Comparison of ENCODE assay signal across 25 cellular contexts in the genomic region with DNA sequence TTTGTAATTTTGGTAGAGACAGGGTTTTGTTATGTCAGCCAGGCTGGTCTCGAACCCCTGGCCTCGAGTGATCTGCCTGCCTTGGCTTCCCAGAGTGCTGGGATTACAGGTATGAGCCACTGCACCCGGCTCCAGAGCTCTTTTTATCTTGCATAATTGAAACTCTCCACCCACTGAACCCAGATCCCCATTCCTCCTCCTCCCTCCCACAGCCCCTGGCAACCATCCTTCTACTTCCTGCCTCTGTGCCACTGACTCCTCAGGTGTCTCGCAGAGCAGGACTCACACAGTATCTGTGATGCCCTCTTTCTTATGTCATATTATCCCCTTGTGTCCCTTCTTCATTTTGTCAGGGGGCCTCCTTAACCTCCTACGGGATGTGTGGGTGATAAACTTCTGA.
A peak's percentile ranks its signal among the peaks of the same experiment; 100 is the strongest.
DNase-seq lines count a peak whose midpoint lies in the region; ATAC-seq and TF ChIP-seq lines count a peak whose summit lies in the region.
"Had no signal": no experiment of that assay in that cellular context is flagged by ENCODE, and none has a peak within 500 bp of the region (broad histone marks: within the 10 kb centered on the region; RNA-seq: fewer than 3 reads in every experiment).

No MANE protein-coding gene starts in this region.

- no peaks in the 10 kb centered on the region for H3K36me3 ChIP-seq in breast epithelium
- H3K36me3 ChIP-seq: BE2C had no signal

- H3K27me3 ChIP-seq in breast epithelium (no peaks in the 10 kb centered on the region), right cardiac atrium (ENCODE audit: control insufficient read depth, insufficient read depth) (no peaks in the 10 kb centered on the region)
- H3K27me3 ChIP-seq: BE2C; BLaER1 treated with 17β-estradiol and CSF1 and Interleukin-3, amounts not matched to agents 10 nM and 100 nM had no signal

- no peaks in the 10 kb centered on the region for H3K4me1 ChIP-seq in breast epithelium
- no peaks in the 10 kb centered on the region for H3K4me1 ChIP-seq in right cardiac atrium (ENCODE audit: control insufficient read depth, insufficient read depth, low read length)
- H3K4me1 ChIP-seq: A549; BE2C; BLaER1 treated with 17β-estradiol and CSF1 and Interleukin-3, amounts not matched to agents 10 nM and 100 nM had no signal

- H3K27ac Mint-ChIP-seq in MCF 10A (ENCODE audit: low read depth, unreplicated experiment), result no peak overlapping the region
- peak overlapping the region in 1 of 2 donors; percentile 43 for H3K27ac Mint-ChIP-seq in activated naive CD4-positive, alpha-beta T cell treated with anti-CD3 and anti-CD28 coated beads, Interleukin-2, amount 50 U/mL, for 72 hours
- H3K27ac Mint-ChIP-seq: CD4-positive, alpha-beta T cell; CD8-positive, alpha-beta memory T cell; GM23338; H9; HFFc6 had no signal

- intact Hi-C loops in MCF 10A (cut with micrococcal nuclease), result no loop called here
- intact Hi-C loops in breast epithelium (cut with DNase I; ENCODE audit: low total_unique reads), result no loop called here
- intact Hi-C loops in posterior vena cava (cut with DNase I), result no loop called here
- intact Hi-C loops in right cardiac atrium (cut with DNase I), result no loop called here

- BruUV-seq in MCF 10A (replicated peaks; lab: Mats Ljungman, UMichigan), result no TSS peak

- ATAC-seq in right cardiac atrium, result no peak
- ATAC-seq in activated naive CD4-positive, alpha-beta T cell treated with anti-CD3 and anti-CD28 coated beads, Interleukin-2, amount 50 U/mL, for 72 hours, result no peak
- ATAC-seq: A549, GM12878, GM23338, HCT116 had no signal

- TF ChIP-seq CTCF in MCF 10A (IDR thresholded peaks at IDR 0.05; ENCODE audit: unreplicated experiment) (no peak), breast epithelium (IDR thresholded peaks at IDR 0.05) (no peak)

- 77% methylated on average over 5 of the region's 5 CpGs for WGBS in right cardiac atrium

- H3K36me3 Mint-ChIP-seq in MCF 10A (ENCODE audit: insufficient read depth, unreplicated experiment), result no peaks in the 10 kb centered on the region
- peaks cover 6% of the 10 kb centered on the region in 2 donors for H3K36me3 Mint-ChIP-seq in activated naive CD4-positive, alpha-beta T cell treated with anti-CD3 and anti-CD28 coated beads, Interleukin-2, amount 50 U/mL, for 72 hours

- POLR2A ChIA-PET in MCF 10A (lab: Yijun Ruan, JAX), result interaction anchor here (0.6 to 1.5 kb wide), 2 partner anchors 12 to 896 kb away, joined by 3 read pairs; no protein-coding TSS in a partner anchor

- DNase-seq in MCF 10A (ENCODE audit: unreplicated experiment) (peak; percentile 13), breast epithelium (ENCODE audit: low spot score in 2 of 2) (no peak), caudate nucleus (lab: John Stamatoyannopoulos, UW) (peak in 43 of 61 donors; percentile 6 to 87 (median 35)), posterior vena cava (ENCODE audit: low spot score) (peak; percentile 43), right cardiac atrium (no peak), NCI-H748 treated with DMSO at 0.1 percent for 48 hours (lab: John Stamatoyannopoulos, UW) (no peak)
- DNase-seq in activated naive CD4-positive, alpha-beta T cell treated with anti-CD3 and anti-CD28 coated beads, Interleukin-2, amount 50 U/mL, for 72 hours (ENCODE audit: low spot score in 2 of 2), result no peak
- DNase-seq: 8988T; ACHN; AML-193; BE2C; CD4-positive, alpha-beta T cell; CD8-positive, alpha-beta memory T cell; DMS 273 treated with DMSO at 0.1 percent for 48 hours; DMS79; EL; GDM1; H9; HFFc6 had no signal

- H3K27ac ChIP-seq in breast epithelium (no peak overlapping the region), caudate nucleus (ENCODE audit: low read depth, low read length) (peak overlapping the region; percentile 44), right cardiac atrium (ENCODE audit: low read length) (no peak overlapping the region)
- H3K27ac ChIP-seq: A549; BLaER1 treated with 17β-estradiol and CSF1 and Interleukin-3, amounts not matched to agents 10 nM and 100 nM had no signal

- H3K4me3 ChIP-seq in breast epithelium, result no peak overlapping the region
- H3K4me3 ChIP-seq in right cardiac atrium (ENCODE audit: low read length), result no peak overlapping the region
- H3K4me3 ChIP-seq: A549; BLaER1 treated with 17β-estradiol and CSF1 and Interleukin-3, amounts not matched to agents 10 nM and 100 nM; GM12878; GM23338 had no signal

- no peak overlapping the region for H3K4me3 Mint-ChIP-seq in MCF 10A (ENCODE audit: unreplicated experiment)
- H3K4me3 Mint-ChIP-seq: CD14-positive monocyte; CD4-positive, alpha-beta T cell; CD8-positive, alpha-beta memory T cell; GM23338; H9; HFFc6 had no signal

- H3K4me1 Mint-ChIP-seq in MCF 10A (ENCODE audit: insufficient read depth, unreplicated experiment), result no peaks in the 10 kb centered on the region
- H3K4me1 Mint-ChIP-seq: CD14-positive monocyte; CD8-positive, alpha-beta memory T cell; GM23338 had no signal

- CTCF ChIA-PET in MCF 10A (lab: Yijun Ruan, JAX), result interaction anchor here (0.6 to 1.4 kb wide), 2 partner anchors 26 to 441 kb away, joined by 3 to 5 read pairs; a partner anchor contains a TSS

- no peak for TF ChIP-seq POLR2A in breast epithelium (IDR thresholded peaks at IDR 0.05)

- H3K9me3 ChIP-seq in breast epithelium (peaks cover 0 to 6% of the 10 kb centered on the region in 2 donors), right cardiac atrium (ENCODE audit: control insufficient read depth, low read length) (no peaks in the 10 kb centered on the region)
- H3K9me3 ChIP-seq: A549, BE2C had no signal

- H3K27me3 Mint-ChIP-seq in MCF 10A (ENCODE audit: insufficient read depth, unreplicated experiment), result no peaks in the 10 kb centered on the region
- H3K27me3 Mint-ChIP-seq: CD4-positive, alpha-beta T cell; CD8-positive, alpha-beta memory T cell had no signal

- H3K9me3 Mint-ChIP-seq in MCF 10A (ENCODE audit: unreplicated experiment), result no peaks in the 10 kb centered on the region
- peaks cover 0 to 5% of the 10 kb centered on the region in 2 donors for H3K9me3 Mint-ChIP-seq in activated naive CD4-positive, alpha-beta T cell treated with anti-CD3 and anti-CD28 coated beads, Interleukin-2, amount 50 U/mL, for 72 hours
- H3K9me3 Mint-ChIP-seq: GM23338, HFFc6 had no signal

Comparison
In these comparisons a context has a peak if more than half of its experiments do, and no peak if none do; other contexts are left out.
1. DNase-seq: peak in MCF 10A (single experiment), caudate nucleus (43 of 61) and posterior vena cava (single experiment); none in breast epithelium (0 of 2), right cardiac atrium (0 of 3), NCI-H748 treated with DMSO at 0.1 percent for 48 hours (single experiment) and activated naive CD4-positive, alpha-beta T cell treated with anti-CD3 and anti-CD28 coated beads, Interleukin-2, amount 50 U/mL, for 72 hours (0 of 2).